Comparison of ENCODE assay signal across 8 cellular contexts in genomic region chr4:139665690-139666529, GRCh38. TPM values are rescaled to one million over a fixed set of nuclear protein-coding genes. Genes with fewer than 3 reads are reported as not detected.
A peak's percentile ranks its signal among the peaks of the same experiment; 100 is the strongest.
DNase-seq lines count a peak whose midpoint lies in the region; ATAC-seq, FAIRE-seq and TF ChIP-seq lines count a peak whose summit lies in the region.

Gene MGST2, plus strand, starts transcription at chr4:139665819. Its CDS starts 201 bp downstream, at chr4:139666020.

- H3K27ac ChIP-seq in CD8-positive, alpha-beta memory T cell (ENCODE audit: low read depth, low read length), result peak within 1 kb of the TSS; percentile 62
- H3K27ac ChIP-seq in muscle layer of colon (ENCODE audit: low read depth, low read length), result peak within 1 kb of the TSS; percentile 86
- peak within 1 kb of the TSS; percentile 80 to 83 for H3K27ac ChIP-seq in tibial artery

- H3K36me3 Mint-ChIP-seq in CD8-positive, alpha-beta memory T cell, result peaks cover 0 to 4% (median 0%) of the 10 kb centered on the region in 3 donors

- H3K9me3 Mint-ChIP-seq in CD8-positive, alpha-beta memory T cell, result no peaks in the 10 kb centered on the region

- H3K27me3 ChIP-seq in CD8-positive, alpha-beta memory T cell (ENCODE audit: insufficient read depth, low read length, poor library complexity, severe bottlenecking), result no peaks in the 10 kb centered on the region
- H3K27me3 ChIP-seq in muscle layer of colon (ENCODE audit: control insufficient read depth in 1 of 2, insufficient read depth in 2 of 2, low read length in 2 of 2) (no peaks in the 10 kb centered on the region), tibial artery (no peaks in the 10 kb centered on the region)

- no peaks in the 10 kb centered on the region for H3K9me3 ChIP-seq in CD8-positive, alpha-beta memory T cell (ENCODE audit: low read length)
- H3K9me3 ChIP-seq in muscle layer of colon (ENCODE audit: low read length), result no peaks in the 10 kb centered on the region
- no peaks in the 10 kb centered on the region for H3K9me3 ChIP-seq in tibial artery

- peaks cover 13 to 19% (median 17%) of the 10 kb centered on the region in 3 donors for H3K4me1 Mint-ChIP-seq in CD8-positive, alpha-beta memory T cell

- H3K36me3 ChIP-seq in CD8-positive, alpha-beta memory T cell (ENCODE audit: insufficient read depth, low read length), result no peaks in the 10 kb centered on the region
- H3K36me3 ChIP-seq in muscle layer of colon (ENCODE audit: insufficient read depth, low read length), result no peaks in the 10 kb centered on the region
- H3K36me3 ChIP-seq in tibial artery, result no peaks in the 10 kb centered on the region

- peaks cover 9% of the 10 kb centered on the region for H3K4me1 ChIP-seq in CD8-positive, alpha-beta memory T cell (ENCODE audit: insufficient read depth, low read length)
- H3K4me1 ChIP-seq in muscle layer of colon (ENCODE audit: insufficient read depth, low read length) (peaks cover 23% of the 10 kb centered on the region), tibial artery (peaks cover 0 to 23% (median 12%) of the 10 kb centered on the region in 4 donors)

- H3K9ac ChIP-seq in muscle layer of colon (ENCODE audit: low read length), result peak within 1 kb of the TSS; percentile 44

- H3K4me3 Mint-ChIP-seq in CD8-positive, alpha-beta memory T cell, result peak within 1 kb of the TSS; percentile 87 to 99 (median 93)

- POLR2A ChIA-PET in CD8-positive, alpha-beta memory T cell (lab: Charles Lee), result no interaction called here

- CTCF ChIA-PET in CD8-positive, alpha-beta memory T cell (lab: Charles Lee), result interaction anchor here (1.1 to 2.0 kb wide), 2 partner anchors 9 to 13 kb away, joined by 4 to 12 read pairs; no protein-coding TSS in a partner anchor

- peaks cover 0 to 1% of the 10 kb centered on the region in 2 donors for H3K27me3 Mint-ChIP-seq in CD8-positive, alpha-beta memory T cell

- no peak for TF ChIP-seq CTCF in tibial artery (IDR thresholded peaks at IDR 0.05)

- DNase-seq in CD8-positive, alpha-beta memory T cell, result peak in 1 of 5 donors; percentile 12
- DNase-seq in GM19239 (ENCODE audit: insufficient read length, low spot score), result peak; percentile 46
- peak; percentile 88 for DNase-seq in NCI-H526 treated with DMSO at 0.1 percent for 48 hours (lab: John Stamatoyannopoulos, UW)
- DNase-seq in activated T-cell treated with anti-CD3 and anti-CD28 coated beads, Interleukin-2, amount 50 U/mL, for 1 hour, result peak; percentile 29
- DNase-seq in fibroblast of gingiva (ENCODE audit: low read depth), result peak; percentile 62
- peak; percentile 78 to 86 for DNase-seq in tibial artery

- peak; percentile 75 for FAIRE-seq in GM19239 (lab: Jason Lieb, UNC)

- intact Hi-C loops in tibial artery (cut with DNase I; ENCODE audit: low total_unique reads), result no loop called here

- H3K4me3 ChIP-seq in CD8-positive, alpha-beta memory T cell (ENCODE audit: low read length), result peak within 1 kb of the TSS; percentile 67
- peak within 1 kb of the TSS; percentile 71 to 73 for H3K4me3 ChIP-seq in muscle layer of colon (ENCODE audit: low read depth in 1 of 2, low read length in 2 of 2)
- H3K4me3 ChIP-seq in tibial artery, result peak within 1 kb of the TSS; percentile 51 to 64

- ATAC-seq in HG03354 (IDR thresholded peaks at IDR 0.05; ENCODE audit: poor library complexity, severe bottlenecking, unreplicated experiment), result peak; percentile 78

- peak within 1 kb of the TSS; percentile 53 to 96 (median 90) for H3K27ac Mint-ChIP-seq in CD8-positive, alpha-beta memory T cell

RNA-seq across cellular contexts. Expression of gene MGST2, which starts in this region (rescaled TPM):
- total RNA-seq in CD8-positive, alpha-beta memory T cell, result 1 to 10 TPM; 2.6 to 4.6 TPM
- polyA plus RNA-seq in CD8-positive, alpha-beta memory T cell, result 10.9 TPM
